Comparison of ENCODE assay signal across 20 cellular contexts in the genomic region with DNA sequence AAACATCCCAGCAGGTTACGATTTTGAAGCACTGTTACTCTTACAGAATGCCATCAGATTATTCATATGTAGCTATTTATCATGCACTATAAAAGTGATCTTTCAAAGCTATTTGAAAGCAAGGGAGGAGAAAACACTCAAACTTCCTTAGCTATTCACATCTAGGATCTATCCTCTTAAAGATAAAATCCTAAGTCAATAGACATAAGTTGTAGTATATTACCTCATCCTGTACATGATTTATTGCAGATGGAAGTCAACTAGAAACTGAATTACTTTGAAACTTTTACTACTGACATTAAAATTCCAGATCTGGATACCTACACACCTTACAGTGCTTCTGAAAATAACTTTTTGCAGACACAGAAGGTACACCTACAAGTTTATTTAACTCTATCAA.
"Had no signal": no experiment of that assay in that cellular context is flagged by ENCODE, and none has a peak within 500 bp of the region (broad histone marks: within the 10 kb centered on the region; RNA-seq: fewer than 3 reads in every experiment).

No MANE protein-coding gene starts in this region.

- H3K9me3 ChIP-seq: lower lobe of right lung, sigmoid colon, transverse colon, uterus had no signal

- DNase-seq: activated gamma-delta T cell treated with Interleukin-2 at 50 U/mL for 16 hours; activated T-cell treated with anti-CD3 and anti-CD28 coated beads, Interleukin-2, amount 50 U/mL, for 1 hour; anterior cingulate cortex; brain microvascular endothelial cell; central memory CD4-positive, alpha-beta T cell; dermis blood vessel endothelial cell; effector CD8-positive, alpha-beta T cell; erythroblast; foreskin fibroblast; kidney; lower lobe of right lung; naive thymus-derived CD4-positive, alpha-beta T cell; occipital lobe; sigmoid colon; stimulated activated CD4-positive, alpha-beta T cell treated with anti-CD3 and anti-CD28 coated beads, Interleukin-15, amount 100 ng/mL, for 24 hours; transverse colon; uterus had no signal

- H3K4me1 ChIP-seq: lower lobe of right lung had no signal

- ATAC-seq: left lobe of liver; lower lobe of right lung; naive thymus-derived CD4-positive, alpha-beta T cell; stimulated activated memory B cell treated with anti-CD40 and anti-IgM and Interleukin-4, amounts not matched to agents 10 μg/mL and 1 μg/mL and 100 μg/mL, for 72 hours had no signal

- H3K4me3 ChIP-seq: lower lobe of right lung, sigmoid colon, smooth muscle cell, transverse colon, uterus had no signal

- H3K36me3 ChIP-seq: brain microvascular endothelial cell, lower lobe of right lung, sigmoid colon, transverse colon, uterus had no signal
